In the genomic region with DNA sequence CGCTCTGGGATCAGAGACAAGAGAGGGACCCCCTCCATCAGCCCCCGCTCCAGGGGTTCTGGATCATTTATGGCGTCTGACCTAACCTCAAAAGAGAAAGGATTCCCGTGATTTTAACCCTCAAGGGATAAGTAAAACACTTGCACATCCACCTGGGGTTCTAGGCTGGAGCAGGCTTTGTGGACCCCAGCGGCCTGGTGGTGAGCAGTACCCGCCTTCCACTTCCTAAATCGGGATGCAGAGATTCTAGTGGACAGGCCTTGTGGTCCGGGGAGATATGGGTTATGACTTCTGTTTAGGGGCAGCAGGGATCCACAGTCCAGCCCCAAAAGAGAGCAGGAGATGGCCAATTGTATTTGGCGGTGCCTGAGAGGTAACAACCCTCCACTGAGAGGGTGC, we compare ENCODE assay signal across 9 cellular contexts. TPM values are rescaled to one million over a fixed set of nuclear protein-coding genes. Genes with fewer than 3 reads are reported as not detected.
DNase-seq lines count a peak whose midpoint lies in the region; ATAC-seq and TF ChIP-seq lines count a peak whose summit lies in the region.
"Had no signal": no experiment of that assay in that cellular context is flagged by ENCODE, and none has a peak within 500 bp of the region (broad histone marks: within the 10 kb centered on the region; RNA-seq: fewer than 3 reads in every experiment).

No MANE protein-coding gene starts in this region.

- H3K4me3 ChIP-seq in heart right ventricle (peak overlapping the region in 6 of 10 donors; percentile 10 to 41 (median 34)), right atrium auricular region (peak overlapping the region in 1 of 2 donors; percentile 60), vagina (peak overlapping the region; percentile 35 to 69)
- H3K4me3 ChIP-seq in effector memory CD4-positive, alpha-beta T cell (ENCODE audit: insufficient read depth, low read depth, low read length, poor library complexity, severe bottlenecking) = peak overlapping the region; percentile 4

- H3K9me3 Mint-ChIP-seq in naive B cell = peaks cover 0 to 2% (median 0%) of the 10 kb centered on the region in 7 donors
- no peaks in the 10 kb centered on the region for H3K9me3 Mint-ChIP-seq in activated T-helper 2 cell treated with anti-CD3 and anti-CD28 coated beads, Interferon-gamma antibody, Interleukin-2, Interleukin-4, amounts not matched to agents 10 μg/mL and 5 μg/mL and 100 μg/mL, durations not matched to agents 14 hours and 24 hours and 36 hours

- DNase-seq in heart right ventricle = no peak
- DNase-seq in right atrium auricular region (ENCODE audit: low spot score) = no peak
- no peak for DNase-seq in effector memory CD4-positive, alpha-beta T cell
- DNase-seq in naive B cell = no peak
- DNase-seq in vagina (ENCODE audit: extremely low spot score in 2 of 2) = no peak
- DNase-seq in HK-2 (ENCODE audit: unreplicated experiment) = no peak
- DNase-seq in HEK293T (ENCODE audit: extremely low spot score) = no peak
- DNase-seq in activated T-helper 2 cell treated with anti-CD3 and anti-CD28 coated beads, Interferon-gamma antibody, Interleukin-2, Interleukin-4, amounts not matched to agents 10 μg/mL and 5 μg/mL and 100 μg/mL, durations not matched to agents 14 hours and 24 hours and 36 hours (ENCODE audit: low spot score) = no peak
- DNase-seq: NCI-H1436 treated with DMSO at 0.1 percent for 48 hours had no signal

- ATAC-seq in heart right ventricle (no peak), naive B cell (ENCODE audit: low read depth in 2 of 2) (no peak)

- intact Hi-C loops in heart right ventricle (cut with DNase I) (loop anchor here in 2 of 10 donors (5.0 to 10.0 kb wide), 2 partner anchors 62 to 85 kb away; no protein-coding TSS in a partner anchor), vagina (cut with DNase I) (no loop called here)
- intact Hi-C loops in activated T-helper 2 cell treated with anti-CD3 and anti-CD28 coated beads, Interferon-gamma antibody, Interleukin-2, Interleukin-4, amounts not matched to agents 10 μg/mL and 5 μg/mL and 100 μg/mL, durations not matched to agents 14 hours and 24 hours and 36 hours (cut with micrococcal nuclease) = no loop called here

- H3K4me1 ChIP-seq in heart right ventricle (peaks cover 7 to 28% (median 13%) of the 10 kb centered on the region in 9 donors), right atrium auricular region (peaks cover 0 to 19% of the 10 kb centered on the region in 2 donors), vagina (peaks cover 47% of the 10 kb centered on the region)
- peaks cover 12% of the 10 kb centered on the region for H3K4me1 ChIP-seq in effector memory CD4-positive, alpha-beta T cell (ENCODE audit: control insufficient read depth, insufficient read depth, low read length, poor library complexity, severe bottlenecking)

- 68% methylated on average over 9 of the region's 9 CpGs for WGBS in heart right ventricle, 2 donors

- TF ChIP-seq CTCF in heart right ventricle (IDR thresholded peaks at IDR 0.05) = no peak
- TF ChIP-seq CTCF in right atrium auricular region (IDR thresholded peaks at IDR 0.05) = no peak
- no peak for TF ChIP-seq CTCF in vagina (IDR thresholded peaks at IDR 0.05)

- peaks cover 32 to 77% (median 75%) of the 10 kb centered on the region in 3 donors for H3K27me3 Mint-ChIP-seq in naive B cell
- peaks cover 60% of the 10 kb centered on the region for H3K27me3 Mint-ChIP-seq in activated T-helper 2 cell treated with anti-CD3 and anti-CD28 coated beads, Interferon-gamma antibody, Interleukin-2, Interleukin-4, amounts not matched to agents 10 μg/mL and 5 μg/mL and 100 μg/mL, durations not matched to agents 14 hours and 24 hours and 36 hours (ENCODE audit: low read depth)

- POLR2A ChIA-PET in HEK293T (lab: Yijun Ruan, JAX) = interaction anchor here (0.7 kb wide), 1 partner anchor 925 kb away, joined by 3 read pairs; no protein-coding TSS in a partner anchor

- H3K36me3 ChIP-seq in heart right ventricle = no peaks in the 10 kb centered on the region
- H3K36me3 ChIP-seq in right atrium auricular region = no peaks in the 10 kb centered on the region
- no peaks in the 10 kb centered on the region for H3K36me3 ChIP-seq in effector memory CD4-positive, alpha-beta T cell (ENCODE audit: control insufficient read depth, insufficient read depth, low read length)
- H3K36me3 ChIP-seq in vagina = no peaks in the 10 kb centered on the region

- H3K27ac Mint-ChIP-seq in naive B cell = peak overlapping the region in 1 of 6 donors; percentile 21
- H3K27ac Mint-ChIP-seq in activated T-helper 2 cell treated with anti-CD3 and anti-CD28 coated beads, Interferon-gamma antibody, Interleukin-2, Interleukin-4, amounts not matched to agents 10 μg/mL and 5 μg/mL and 100 μg/mL, durations not matched to agents 14 hours and 24 hours and 36 hours = no peak overlapping the region

- H3K36me3 Mint-ChIP-seq in naive B cell = no peaks in the 10 kb centered on the region
- H3K36me3 Mint-ChIP-seq in activated T-helper 2 cell treated with anti-CD3 and anti-CD28 coated beads, Interferon-gamma antibody, Interleukin-2, Interleukin-4, amounts not matched to agents 10 μg/mL and 5 μg/mL and 100 μg/mL, durations not matched to agents 14 hours and 24 hours and 36 hours (ENCODE audit: low read depth) = no peaks in the 10 kb centered on the region

- peaks cover 12 to 47% (median 33%) of the 10 kb centered on the region in 7 donors for H3K27me3 ChIP-seq in heart right ventricle
- H3K27me3 ChIP-seq in right atrium auricular region = peaks cover 9 to 11% of the 10 kb centered on the region in 2 donors
- H3K27me3 ChIP-seq in effector memory CD4-positive, alpha-beta T cell (replicated peaks; ENCODE audit: control insufficient read depth, insufficient read depth, low read length, poor library complexity, severe bottlenecking) = peaks cover 32% of the 10 kb centered on the region
- H3K27me3 ChIP-seq in vagina = no peaks in the 10 kb centered on the region

- no peak for TF ChIP-seq POLR2A in vagina (IDR thresholded peaks at IDR 0.05)

- H3K9me3 ChIP-seq in heart right ventricle = no peaks in the 10 kb centered on the region
- no peaks in the 10 kb centered on the region for H3K9me3 ChIP-seq in right atrium auricular region
- no peaks in the 10 kb centered on the region for H3K9me3 ChIP-seq in effector memory CD4-positive, alpha-beta T cell (ENCODE audit: control insufficient read depth, low read length)
- H3K9me3 ChIP-seq in vagina = no peaks in the 10 kb centered on the region

- CTCF ChIA-PET in HEK293T (lab: Yijun Ruan, JAX) = interaction anchor here (0.6 kb wide), 1 partner anchor 1520 kb away, joined by 3 read pairs; no protein-coding TSS in a partner anchor

- peak overlapping the region in 7 of 8 donors; percentile 24 to 83 (median 64) for H3K4me3 Mint-ChIP-seq in naive B cell
- H3K4me3 Mint-ChIP-seq in activated T-helper 2 cell treated with anti-CD3 and anti-CD28 coated beads, Interferon-gamma antibody, Interleukin-2, Interleukin-4, amounts not matched to agents 10 μg/mL and 5 μg/mL and 100 μg/mL, durations not matched to agents 14 hours and 24 hours and 36 hours (ENCODE audit: low read depth) = no peak overlapping the region

- peaks cover 16 to 19% (median 18%) of the 10 kb centered on the region in 3 donors for H3K4me1 Mint-ChIP-seq in naive B cell
- H3K4me1 Mint-ChIP-seq in activated T-helper 2 cell treated with anti-CD3 and anti-CD28 coated beads, Interferon-gamma antibody, Interleukin-2, Interleukin-4, amounts not matched to agents 10 μg/mL and 5 μg/mL and 100 μg/mL, durations not matched to agents 14 hours and 24 hours and 36 hours (ENCODE audit: low read depth) = peaks cover 9% of the 10 kb centered on the region

- H3K27ac ChIP-seq in heart right ventricle = no peak overlapping the region
- no peak overlapping the region for H3K27ac ChIP-seq in right atrium auricular region
- H3K27ac ChIP-seq in effector memory CD4-positive, alpha-beta T cell (ENCODE audit: insufficient read depth, low read length, poor library complexity, severe bottlenecking) = no peak overlapping the region
- H3K27ac ChIP-seq in vagina = no peak overlapping the region

TF ChIP-seq in HEK293T, 16 proteins besides CTCF, POLR2A, EP300 and RAD21:
- TF ChIP-seq LEF1 (IDR thresholded peaks at IDR 0.05; ENCODE audit: borderline replicate concordance) = no peak

RNA-seq across cellular contexts. Expression of a gene that starts 0.7 kb away (rescaled TPM):
- total RNA-seq in heart right ventricle = under 1 TPM; 0.12 to 0.70 (median 0.35) TPM
- under 1 TPM; 0.17 to 0.37 TPM for polyA plus RNA-seq in heart right ventricle
- 1 to 10 TPM in 1 of 2 donors, under 1 TPM in 1; 0.56 to 1.2 TPM for total RNA-seq in right atrium auricular region
- under 1 TPM in 3 of 6 donors, not detected in 3; 0.04 to 0.12 (median 0.07) TPM for polyA plus RNA-seq in naive B cell (ENCODE audit: low read depth in 6 of 6)
- 8.6 TPM for total RNA-seq in vagina
- 0.52 and 1.1 TPM in 2 replicates for total RNA-seq in activated T-helper 2 cell treated with anti-CD3 and anti-CD28 coated beads, Interferon-gamma antibody, Interleukin-2, Interleukin-4, amounts not matched to agents 10 μg/mL and 5 μg/mL and 100 μg/mL, durations not matched to agents 14 hours and 24 hours and 36 hours
